Comparison of ENCODE assay signal across 10 cellular contexts in genomic region chr1:12539705-12540579, GRCh38.
DNase-seq lines count a peak whose midpoint lies in the region; ATAC-seq and TF ChIP-seq lines count a peak whose summit lies in the region.
"Had no signal": no experiment of that assay in that cellular context is flagged by ENCODE, and none has a peak within 500 bp of the region (broad histone marks: within the 10 kb centered on the region; RNA-seq: fewer than 3 reads in every experiment).

No MANE protein-coding gene starts in this region.

- CTCF ChIA-PET in HEK293 (lab: Yijun Ruan, JAX), result interaction anchor here (1.0 kb wide), 1 partner anchor 81 kb away, joined by 4 read pairs; no protein-coding TSS in a partner anchor

- no peak overlapping the region for H3K4me3 Mint-ChIP-seq in activated T-helper 2 cell treated with anti-CD3 and anti-CD28 coated beads, Interferon-gamma antibody, Interleukin-2, Interleukin-4, amounts not matched to agents 10 μg/mL and 5 μg/mL and 100 μg/mL, durations not matched to agents 14 hours and 24 hours and 36 hours (ENCODE audit: low read depth)
- H3K4me3 Mint-ChIP-seq: effector memory CD8-positive, alpha-beta T cell had no signal

- H3K9ac ChIP-seq in colonic mucosa (ENCODE audit: low read depth in 2 of 2, low read length in 2 of 2), result peak overlapping the region in 1 of 2 donors; percentile 35

- TF ChIP-seq CTCF in HEK293 (tag by site-specific recombination; IDR thresholded peaks at IDR 0.05) (no peak), colonic mucosa (IDR thresholded peaks at IDR 0.05) (no peak)

- H3K27me3 ChIP-seq in colonic mucosa (no peaks in the 10 kb centered on the region), layer of hippocampus (ENCODE audit: control insufficient read depth, insufficient read depth, low read length) (no peaks in the 10 kb centered on the region)

- H3K36me3 Mint-ChIP-seq in activated T-helper 2 cell treated with anti-CD3 and anti-CD28 coated beads, Interferon-gamma antibody, Interleukin-2, Interleukin-4, amounts not matched to agents 10 μg/mL and 5 μg/mL and 100 μg/mL, durations not matched to agents 14 hours and 24 hours and 36 hours (ENCODE audit: low read depth), result peaks cover 24% of the 10 kb centered on the region

- DNase-seq in colonic mucosa (peak; percentile 57), smooth muscle cell of the brain vasculature (ENCODE audit: low read depth, low spot score) (peak; percentile 59), NCI-H1930 (lab: John Stamatoyannopoulos, UW) (no peak), cortex of kidney (lab: John Stamatoyannopoulos, UW) (no peak)
- no peak for DNase-seq in activated T-helper 2 cell treated with anti-CD3 and anti-CD28 coated beads, Interferon-gamma antibody, Interleukin-2, Interleukin-4, amounts not matched to agents 10 μg/mL and 5 μg/mL and 100 μg/mL, durations not matched to agents 14 hours and 24 hours and 36 hours (ENCODE audit: low spot score)
- DNase-seq: effector memory CD8-positive, alpha-beta T cell; T-helper 9 cell had no signal

- ATAC-seq in HG03097 (IDR thresholded peaks at IDR 0.05; ENCODE audit: low FRiP score, unreplicated experiment), result no peak
- ATAC-seq: effector memory CD8-positive, alpha-beta T cell had no signal

- POLR2A ChIA-PET in HEK293 (lab: Yijun Ruan, JAX), result interaction anchor here (0.8 to 2.0 kb wide), 4 partner anchors 56 to 79 kb away, joined by 3 to 5 read pairs (median 3); no protein-coding TSS in a partner anchor

- H3K4me3 ChIP-seq in HEK293 (ENCODE audit: low read depth, low read length), result no peak overlapping the region
- H3K4me3 ChIP-seq in colonic mucosa, result no peak overlapping the region

- H3K9me3 ChIP-seq in HEK293 (ENCODE audit: control insufficient read depth, insufficient read depth, low read depth, low read length), result no peaks in the 10 kb centered on the region
- no peaks in the 10 kb centered on the region for H3K9me3 ChIP-seq in colonic mucosa

- H3K36me3 ChIP-seq in HEK293 (ENCODE audit: control insufficient read depth in 2 of 2, insufficient read depth in 1 of 2, low read length in 2 of 2) (no peaks in the 10 kb centered on the region), colonic mucosa (no peaks in the 10 kb centered on the region)

- intact Hi-C loops in colonic mucosa (cut with DNase I), result no loop called here
- intact Hi-C loops in activated T-helper 2 cell treated with anti-CD3 and anti-CD28 coated beads, Interferon-gamma antibody, Interleukin-2, Interleukin-4, amounts not matched to agents 10 μg/mL and 5 μg/mL and 100 μg/mL, durations not matched to agents 14 hours and 24 hours and 36 hours (cut with micrococcal nuclease), result no loop called here

- H3K27ac Mint-ChIP-seq in activated T-helper 2 cell treated with anti-CD3 and anti-CD28 coated beads, Interferon-gamma antibody, Interleukin-2, Interleukin-4, amounts not matched to agents 10 μg/mL and 5 μg/mL and 100 μg/mL, durations not matched to agents 14 hours and 24 hours and 36 hours, result no peak overlapping the region
- H3K27ac Mint-ChIP-seq: effector memory CD8-positive, alpha-beta T cell had no signal

- peaks cover 6% of the 10 kb centered on the region for H3K27me3 Mint-ChIP-seq in activated T-helper 2 cell treated with anti-CD3 and anti-CD28 coated beads, Interferon-gamma antibody, Interleukin-2, Interleukin-4, amounts not matched to agents 10 μg/mL and 5 μg/mL and 100 μg/mL, durations not matched to agents 14 hours and 24 hours and 36 hours (ENCODE audit: low read depth)

- H3K27ac ChIP-seq in HEK293 (ENCODE audit: extremely low read depth, low read depth, low read length), result no peak overlapping the region; the same call in 1 of the 2 replicates
- peak overlapping the region; percentile 4 for H3K27ac ChIP-seq in colonic mucosa
- peak overlapping the region; percentile 38 for H3K27ac ChIP-seq in layer of hippocampus (ENCODE audit: low read depth, low read length)

- H3K4me1 ChIP-seq in HEK293 (ENCODE audit: control insufficient read depth, insufficient read depth, low read length) (peaks cover 5% of the 10 kb centered on the region; the same call in 1 of the 2 replicates), colonic mucosa (no peaks in the 10 kb centered on the region)

- H3K4me1 Mint-ChIP-seq in activated T-helper 2 cell treated with anti-CD3 and anti-CD28 coated beads, Interferon-gamma antibody, Interleukin-2, Interleukin-4, amounts not matched to agents 10 μg/mL and 5 μg/mL and 100 μg/mL, durations not matched to agents 14 hours and 24 hours and 36 hours (ENCODE audit: low read depth), result peaks cover 7% of the 10 kb centered on the region

- H3K9me3 Mint-ChIP-seq in activated T-helper 2 cell treated with anti-CD3 and anti-CD28 coated beads, Interferon-gamma antibody, Interleukin-2, Interleukin-4, amounts not matched to agents 10 μg/mL and 5 μg/mL and 100 μg/mL, durations not matched to agents 14 hours and 24 hours and 36 hours, result peaks cover 26% of the 10 kb centered on the region

TF ChIP-seq in HEK293, 187 proteins besides CTCF, POLR2A, EP300 and RAD21 (continues in another document):
- no peak for TF ChIP-seq YY2 (tag by site-specific recombination; IDR thresholded peaks at IDR 0.05)
- no peak for TF ChIP-seq ZNF521 (tag by site-specific recombination; IDR thresholded peaks at IDR 0.05)
- TF ChIP-seq TCF7L2 (IDR thresholded peaks at IDR 0.05; ENCODE audit: borderline replicate concordance, low read depth, low read length), result no peak; the same call in 1 of the 2 replicates
- TF ChIP-seq ZNF747 (tag by site-specific recombination; IDR thresholded peaks at IDR 0.05), result no peak
- peak; percentile 76; the same call in 1 of the 2 replicates for TF ChIP-seq ZFP37 (tag by site-specific recombination; IDR thresholded peaks at IDR 0.05)
- 0 out of 2 replicates have a peak, but pooled peaks have one; percentile 67 for TF ChIP-seq ZNF785 (tag by site-specific recombination; IDR thresholded peaks at IDR 0.05)
- peak; percentile 71; the same call in 1 of the 2 replicates for TF ChIP-seq ZEB2 (tag by site-specific recombination; IDR thresholded peaks at IDR 0.05)
- TF ChIP-seq ZNF248 (tag by site-specific recombination; IDR thresholded peaks at IDR 0.05), result no peak
- TF ChIP-seq KLF9 (tag by site-specific recombination; IDR thresholded peaks at IDR 0.05; ENCODE audit: low read depth), result peak; percentile 28; the same call in 1 of the 2 replicates
- TF ChIP-seq GLIS2 (tag by site-specific recombination; IDR thresholded peaks at IDR 0.05), result peak; percentile 86
- peak; percentile 54 for TF ChIP-seq ZXDB (tag by site-specific recombination; IDR thresholded peaks at IDR 0.05)
- TF ChIP-seq GFI1B (tag by site-specific recombination; IDR thresholded peaks at IDR 0.05), result no peak
- no peak for TF ChIP-seq ZNF837 (tag by site-specific recombination; IDR thresholded peaks at IDR 0.05)
- TF ChIP-seq ZIC2 (tag by site-specific recombination; IDR thresholded peaks at IDR 0.05), result peak; percentile 94
- TF ChIP-seq, protein P1, sequence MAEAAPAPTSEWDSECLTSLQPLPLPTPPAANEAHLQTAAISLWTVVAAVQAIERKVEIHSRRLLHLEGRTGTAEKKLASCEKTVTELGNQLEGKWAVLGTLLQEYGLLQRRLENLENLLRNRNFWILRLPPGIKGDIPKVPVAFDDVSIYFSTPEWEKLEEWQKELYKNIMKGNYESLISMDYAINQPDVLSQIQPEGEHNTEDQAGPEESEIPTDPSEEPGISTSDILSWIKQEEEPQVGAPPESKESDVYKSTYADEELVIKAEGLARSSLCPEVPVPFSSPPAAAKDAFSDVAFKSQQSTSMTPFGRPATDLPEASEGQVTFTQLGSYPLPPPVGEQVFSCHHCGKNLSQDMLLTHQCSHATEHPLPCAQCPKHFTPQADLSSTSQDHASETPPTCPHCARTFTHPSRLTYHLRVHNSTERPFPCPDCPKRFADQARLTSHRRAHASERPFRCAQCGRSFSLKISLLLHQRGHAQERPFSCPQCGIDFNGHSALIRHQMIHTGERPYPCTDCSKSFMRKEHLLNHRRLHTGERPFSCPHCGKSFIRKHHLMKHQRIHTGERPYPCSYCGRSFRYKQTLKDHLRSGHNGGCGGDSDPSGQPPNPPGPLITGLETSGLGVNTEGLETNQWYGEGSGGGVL (tag by site-specific recombination; IDR thresholded peaks at IDR 0.05), result peak; percentile 82
- no peak for TF ChIP-seq ZNF530 (tag by site-specific recombination; IDR thresholded peaks at IDR 0.05; ENCODE audit: low read depth)
- no peak for TF ChIP-seq ZNF488 (tag by site-specific recombination; IDR thresholded peaks at IDR 0.05)
- TF ChIP-seq, protein P2, sequence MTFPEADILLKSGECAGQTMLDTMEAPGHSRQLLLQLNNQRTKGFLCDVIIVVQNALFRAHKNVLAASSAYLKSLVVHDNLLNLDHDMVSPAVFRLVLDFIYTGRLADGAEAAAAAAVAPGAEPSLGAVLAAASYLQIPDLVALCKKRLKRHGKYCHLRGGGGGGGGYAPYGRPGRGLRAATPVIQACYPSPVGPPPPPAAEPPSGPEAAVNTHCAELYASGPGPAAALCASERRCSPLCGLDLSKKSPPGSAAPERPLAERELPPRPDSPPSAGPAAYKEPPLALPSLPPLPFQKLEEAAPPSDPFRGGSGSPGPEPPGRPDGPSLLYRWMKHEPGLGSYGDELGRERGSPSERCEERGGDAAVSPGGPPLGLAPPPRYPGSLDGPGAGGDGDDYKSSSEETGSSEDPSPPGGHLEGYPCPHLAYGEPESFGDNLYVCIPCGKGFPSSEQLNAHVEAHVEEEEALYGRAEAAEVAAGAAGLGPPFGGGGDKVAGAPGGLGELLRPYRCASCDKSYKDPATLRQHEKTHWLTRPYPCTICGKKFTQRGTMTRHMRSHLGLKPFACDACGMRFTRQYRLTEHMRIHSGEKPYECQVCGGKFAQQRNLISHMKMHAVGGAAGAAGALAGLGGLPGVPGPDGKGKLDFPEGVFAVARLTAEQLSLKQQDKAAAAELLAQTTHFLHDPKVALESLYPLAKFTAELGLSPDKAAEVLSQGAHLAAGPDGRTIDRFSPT (tag by site-specific recombination; IDR thresholded peaks at IDR 0.05), result 0 out of 2 replicates have a peak, but pooled peaks have one; percentile 40
- TF ChIP-seq ZBTB7A (tag by site-specific recombination; IDR thresholded peaks at IDR 0.05; ENCODE audit: low read depth), result no peak
- TF ChIP-seq ZNF24 (tag by site-specific recombination; IDR thresholded peaks at IDR 0.05), result peak; percentile 69; the same call in 1 of the 2 replicates
- TF ChIP-seq ZNF707 (tag by site-specific recombination; IDR thresholded peaks at IDR 0.05), result no peak

Comparison
In these comparisons a context has a peak if more than half of its experiments do, and no peak if none do; other contexts are left out.
1. DNase-seq: peak in colonic mucosa (single experiment) and smooth muscle cell of the brain vasculature (single experiment); none in NCI-H1930 (0 of 2), activated T-helper 2 cell treated with anti-CD3 and anti-CD28 coated beads, Interferon-gamma antibody, Interleukin-2, Interleukin-4, amounts not matched to agents 10 μg/mL and 5 μg/mL and 100 μg/mL, durations not matched to agents 14 hours and 24 hours and 36 hours (single experiment) and cortex of kidney (single experiment).